In the genomic region with DNA sequence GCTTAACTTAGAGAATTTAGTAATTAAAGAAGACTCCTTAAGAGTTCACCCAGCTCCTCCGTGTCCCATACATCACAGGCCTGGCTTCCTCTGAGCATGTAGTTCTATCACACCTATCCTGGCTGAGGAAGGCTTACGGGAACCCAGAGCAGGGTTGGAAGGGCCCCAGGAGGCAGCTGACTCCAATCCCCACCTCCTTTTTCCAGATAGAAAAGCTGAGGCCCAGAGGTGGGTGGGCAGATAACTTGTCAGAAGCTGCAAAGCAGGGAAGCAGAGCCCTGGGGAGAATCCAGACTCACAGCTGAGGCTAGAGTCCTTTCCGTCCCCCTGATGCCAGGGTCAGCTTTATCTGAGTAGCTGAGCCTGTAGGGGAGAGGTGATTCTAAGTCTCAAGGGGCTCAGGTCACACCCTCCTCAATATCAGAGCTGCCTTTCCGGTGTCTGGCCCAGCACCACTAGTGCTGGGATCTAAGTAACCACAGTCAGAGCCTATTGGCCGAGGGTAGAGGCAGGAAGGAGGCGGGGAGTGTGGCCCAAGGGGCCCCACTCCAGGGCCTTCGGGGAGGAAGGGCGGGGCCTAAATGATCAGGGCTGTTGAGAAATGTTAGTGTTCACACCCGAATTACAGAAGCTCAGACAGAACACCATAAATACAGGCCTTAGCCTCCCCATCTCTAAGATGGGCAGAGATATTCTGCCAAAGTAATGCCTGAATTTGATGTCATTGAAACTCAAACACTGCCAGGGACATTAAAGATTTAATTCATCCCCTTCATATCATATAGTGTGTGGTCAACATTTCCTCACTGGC, we compare ENCODE assay signal across 8 cellular contexts. TPM values are rescaled to one million over a fixed set of nuclear protein-coding genes. Genes with fewer than 3 reads are reported as not detected.
DNase-seq lines count a peak whose midpoint lies in the region; ATAC-seq lines count a peak whose summit lies in the region.

No MANE protein-coding gene starts in this region.

- ATAC-seq in GM18520 (IDR thresholded peaks at IDR 0.05; ENCODE audit: unreplicated experiment) (peak; percentile 82), HG02938 (IDR thresholded peaks at IDR 0.05; ENCODE audit: unreplicated experiment) (peak; percentile 68)

- intact Hi-C loops in cardiac septum (cut with DNase I) = no loop called here

- DNase-seq in OCI-M2 (lab: John Stamatoyannopoulos, UW; ENCODE audit: unreplicated experiment) (peak; percentile 89), cardiac septum (ENCODE audit: low spot score) (peak; percentile 94), NCI-H345 treated with DMSO at 0.1 percent for 48 hours (lab: John Stamatoyannopoulos, UW; ENCODE audit: unreplicated experiment) (no peak), NCI-H1436 treated with DMSO at 0.1 percent for 48 hours (lab: John Stamatoyannopoulos, UW) (no peak)
- peak; percentile 69 for DNase-seq in activated T-helper 9 cell treated with anti-CD3 and anti-CD28 coated beads, Interleukin-2, amount 50 U/mL, for 16 hours (ENCODE audit: low read depth)
- peak; percentile 61 to 82 for DNase-seq in stimulated activated CD4-positive, alpha-beta T cell treated with anti-CD3 and anti-CD28 coated beads, Interleukin-12 subunit alpha, Interleukin-12 subunit beta, amount 100 ng/mL, for 24 hours (ENCODE audit: low read depth in 2 of 2)

RNA-seq across cellular contexts. Expression of gene CCDC69, which starts 9.9 kb away (rescaled TPM):
- total RNA-seq in cardiac septum = 116 TPM

RNA-seq across cellular contexts. Expression of gene GM2A, which starts 39.0 kb away (rescaled TPM):
- total RNA-seq in cardiac septum = 29.4 TPM

RNA-seq across cellular contexts. Expression of gene ANXA6, which starts 56.4 kb away (rescaled TPM):
- 257 TPM for total RNA-seq in cardiac septum

Comparison
In these comparisons a context has a peak if more than half of its experiments do, and no peak if none do; other contexts are left out.
1. DNase-seq: peak in OCI-M2 (single experiment), activated T-helper 9 cell treated with anti-CD3 and anti-CD28 coated beads, Interleukin-2, amount 50 U/mL, for 16 hours (single experiment), cardiac septum (single experiment) and stimulated activated CD4-positive, alpha-beta T cell treated with anti-CD3 and anti-CD28 coated beads, Interleukin-12 subunit alpha, Interleukin-12 subunit beta, amount 100 ng/mL, for 24 hours (2 of 2); none in NCI-H345 treated with DMSO at 0.1 percent for 48 hours (single experiment) and NCI-H1436 treated with DMSO at 0.1 percent for 48 hours (single experiment).